Comparison of ENCODE assay signal across 9 cellular contexts in the genomic region with DNA sequence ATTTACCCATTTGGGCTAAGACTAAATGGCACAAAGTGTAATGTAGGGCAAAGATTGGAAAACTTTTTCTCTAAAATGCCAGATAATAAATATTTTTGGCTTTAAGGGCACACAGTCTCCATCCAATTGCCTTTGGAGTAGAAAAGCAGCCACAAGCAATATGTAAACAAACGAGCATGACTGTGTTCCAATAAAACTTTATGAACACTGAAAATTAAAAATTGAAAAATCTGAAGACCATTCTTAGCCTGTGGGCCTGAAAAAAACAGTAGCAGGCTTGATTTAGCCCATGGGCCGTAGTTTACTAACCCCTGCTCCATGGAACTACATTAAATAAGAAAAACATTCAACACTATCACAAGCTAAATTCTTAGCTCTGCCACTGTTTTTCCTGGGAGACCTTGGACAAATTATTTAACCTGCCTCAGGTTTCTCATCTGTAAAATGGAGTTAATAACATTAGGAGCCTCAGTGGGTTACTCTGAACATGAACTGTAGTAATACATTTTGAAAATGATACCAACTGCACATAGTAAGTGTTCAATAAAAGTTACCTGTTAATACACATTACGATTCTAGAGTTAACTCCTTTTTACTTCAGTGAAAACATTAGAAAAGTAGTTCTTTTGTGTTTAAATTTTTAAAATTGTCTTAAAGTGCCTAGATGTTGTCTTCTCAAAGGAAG. TPM values are rescaled to one million over a fixed set of nuclear protein-coding genes. Genes with fewer than 3 reads are reported as not detected.
DNase-seq lines count a peak whose midpoint lies in the region; ATAC-seq, FAIRE-seq and TF ChIP-seq lines count a peak whose summit lies in the region.
"Had no signal": no experiment of that assay in that cellular context is flagged by ENCODE, and none has a peak within 500 bp of the region (broad histone marks: within the 10 kb centered on the region; RNA-seq: fewer than 3 reads in every experiment).

No MANE protein-coding gene starts in this region.

- no peaks in the 10 kb centered on the region for H3K36me3 ChIP-seq in HepG2 (replicated peaks in 1 of 2; ENCODE audit: control insufficient read depth in 1 of 2, insufficient read depth in 2 of 2, low read length in 2 of 2)
- H3K36me3 ChIP-seq in tibial artery = no peaks in the 10 kb centered on the region

- no TSS peak for BruUV-seq in HepG2 (replicated peaks; lab: Mats Ljungman, UMichigan)

- H4K20me1 ChIP-seq in HepG2 (ENCODE audit: insufficient read depth, low read length) = no peaks in the 10 kb centered on the region

- H3K27ac ChIP-seq in HepG2 (ENCODE audit: extremely low read length, insufficient read depth, low read length) = no peak overlapping the region
- peak overlapping the region; percentile 74 to 88 for H3K27ac ChIP-seq in tibial artery

- peak overlapping the region; percentile 97 for H3K27ac Mint-ChIP-seq in activated T-cell treated with anti-CD3 and anti-CD28 coated beads, Interleukin-2, amount 50 U/mL, for 24 hours
- peak overlapping the region; percentile 96 for H3K27ac Mint-ChIP-seq in activated T-helper 2 cell treated with anti-CD3 and anti-CD28 coated beads, Interferon-gamma antibody, Interleukin-2, Interleukin-4, amounts not matched to agents 10 μg/mL and 5 μg/mL and 100 μg/mL, durations not matched to agents 14 hours and 24 hours and 36 hours

- no peak overlapping the region for H3K9ac ChIP-seq in HepG2 (ENCODE audit: insufficient read depth, low read depth, low read length)

- peak overlapping the region; percentile 93 for H3K4me2 ChIP-seq in HepG2 (ENCODE audit: low read depth, low read length)

- peaks cover 75% of the 10 kb centered on the region for H3K4me1 Mint-ChIP-seq in activated T-cell treated with anti-CD3 and anti-CD28 coated beads, Interleukin-2, amount 50 U/mL, for 24 hours (ENCODE audit: low read depth)
- peaks cover 58% of the 10 kb centered on the region for H3K4me1 Mint-ChIP-seq in activated T-helper 2 cell treated with anti-CD3 and anti-CD28 coated beads, Interferon-gamma antibody, Interleukin-2, Interleukin-4, amounts not matched to agents 10 μg/mL and 5 μg/mL and 100 μg/mL, durations not matched to agents 14 hours and 24 hours and 36 hours (ENCODE audit: low read depth)

- no peaks in the 10 kb centered on the region for H3K27me3 Mint-ChIP-seq in activated T-cell treated with anti-CD3 and anti-CD28 coated beads, Interleukin-2, amount 50 U/mL, for 24 hours
- no peaks in the 10 kb centered on the region for H3K27me3 Mint-ChIP-seq in activated T-helper 2 cell treated with anti-CD3 and anti-CD28 coated beads, Interferon-gamma antibody, Interleukin-2, Interleukin-4, amounts not matched to agents 10 μg/mL and 5 μg/mL and 100 μg/mL, durations not matched to agents 14 hours and 24 hours and 36 hours (ENCODE audit: low read depth)

- ATAC-seq in HepG2 = no peak

- H2AFZ ChIP-seq in HepG2 (ENCODE audit: low read length) = no peak overlapping the region

- TF ChIP-seq EP300 in HepG2 (IDR thresholded peaks at IDR 0.05; ENCODE audit: low read depth in 2 of 2, low read length in 2 of 2) (no peak), HepG2 (CRISPR knock-in tag; IDR thresholded peaks at IDR 0.05; ENCODE audit: borderline replicate concordance) (no peak)

- no peaks in the 10 kb centered on the region for H3K9me3 Mint-ChIP-seq in activated T-cell treated with anti-CD3 and anti-CD28 coated beads, Interleukin-2, amount 50 U/mL, for 24 hours
- no peaks in the 10 kb centered on the region for H3K9me3 Mint-ChIP-seq in activated T-helper 2 cell treated with anti-CD3 and anti-CD28 coated beads, Interferon-gamma antibody, Interleukin-2, Interleukin-4, amounts not matched to agents 10 μg/mL and 5 μg/mL and 100 μg/mL, durations not matched to agents 14 hours and 24 hours and 36 hours

- TF ChIP-seq RAD21 in HepG2 (CRISPR knock-in tag; IDR thresholded peaks at IDR 0.05) = no peak

- POLR2A ChIA-PET in HepG2 (lab: Yijun Ruan, JAX) = interaction anchor here (2.9 kb wide), 1 partner anchor 26 kb away, joined by 20 read pairs; the partner anchor contains the start of gene GCA

- in situ Hi-C loops in HepG2 (cut with HindIII; ENCODE audit: extremely low pct_ligation_motif_present, low pct_unique_long_range_greater_than_20kb) = loop anchor here (25.0 kb wide), 1 partner anchor 330 kb away; no protein-coding TSS in a partner anchor

- no peaks in the 10 kb centered on the region; a peak in 1 of 5 replicates for H3K27me3 ChIP-seq in HepG2 (ENCODE audit: control insufficient read depth in 1 of 2, insufficient read depth in 2 of 2, low read length in 2 of 2)
- no peaks in the 10 kb centered on the region for H3K27me3 ChIP-seq in tibial artery

- intact Hi-C loops in activated T-helper 2 cell treated with anti-CD3 and anti-CD28 coated beads, Interferon-gamma antibody, Interleukin-2, Interleukin-4, amounts not matched to agents 10 μg/mL and 5 μg/mL and 100 μg/mL, durations not matched to agents 14 hours and 24 hours and 36 hours (cut with micrococcal nuclease) = loop anchor here (5.0 to 10.0 kb wide), 5 partner anchors 260 to 1155 kb away; partner anchors contain the start of gene TANK
- intact Hi-C loops in HepG2 (cut with micrococcal nuclease; ENCODE audit: unreplicated experiment) = no loop called here
- intact Hi-C loops in tibial artery (cut with DNase I; ENCODE audit: low total_unique reads) = no loop called here

- peak overlapping the region; percentile 84 for H3K4me3 Mint-ChIP-seq in activated T-cell treated with anti-CD3 and anti-CD28 coated beads, Interleukin-2, amount 50 U/mL, for 24 hours
- peak overlapping the region; percentile 91 for H3K4me3 Mint-ChIP-seq in activated T-helper 2 cell treated with anti-CD3 and anti-CD28 coated beads, Interferon-gamma antibody, Interleukin-2, Interleukin-4, amounts not matched to agents 10 μg/mL and 5 μg/mL and 100 μg/mL, durations not matched to agents 14 hours and 24 hours and 36 hours (ENCODE audit: low read depth)

- H3K79me2 ChIP-seq in HepG2 (ENCODE audit: insufficient read depth, low read length) = no peaks in the 10 kb centered on the region

- no peak for TF ChIP-seq POLR2A in HepG2 (IDR thresholded peaks at IDR 0.05; ENCODE audit: insufficient read depth in 1 of 2, low read depth in 2 of 2, low read length in 2 of 2)

- DNase-seq in activated T-cell treated with anti-CD3 and anti-CD28 coated beads, Interleukin-2, amount 50 U/mL, for 24 hours = no peak
- no peak for DNase-seq in activated T-cell treated with anti-CD3 and anti-CD28 coated beads, Interleukin-2, amount 50 U/mL, for 1 hour
- no peak for DNase-seq in activated T-helper 2 cell treated with anti-CD3 and anti-CD28 coated beads, Interferon-gamma antibody, Interleukin-2, Interleukin-4, amounts not matched to agents 10 μg/mL and 5 μg/mL and 100 μg/mL, durations not matched to agents 14 hours and 24 hours and 36 hours (ENCODE audit: low spot score)
- DNase-seq in HepG2 (ENCODE audit: low spot score) (no peak), tibial artery (no peak), GM20000 (ENCODE audit: low spot score) (no peak)
- DNase-seq in stimulated activated CD4-positive, alpha-beta T cell treated with anti-CD3 and anti-CD28 coated beads, Interleukin-4, amount 100 ng/mL, for 4 hours = no peak
- no peak for DNase-seq in stimulated activated CD4-positive, alpha-beta T cell treated with anti-CD3 and anti-CD28 coated beads, Interleukin-2, amount 100 ng/mL, for 24 hours
- DNase-seq: HCEC 1CT had no signal

- H3K9me3 ChIP-seq in HepG2 (ENCODE audit: low read length) (no peaks in the 10 kb centered on the region), tibial artery (no peaks in the 10 kb centered on the region)

- FAIRE-seq in HepG2 (lab: Jason Lieb, UNC) = no peak

- peaks cover 23% of the 10 kb centered on the region for H3K36me3 Mint-ChIP-seq in activated T-cell treated with anti-CD3 and anti-CD28 coated beads, Interleukin-2, amount 50 U/mL, for 24 hours (ENCODE audit: low read depth)
- peaks cover 20% of the 10 kb centered on the region for H3K36me3 Mint-ChIP-seq in activated T-helper 2 cell treated with anti-CD3 and anti-CD28 coated beads, Interferon-gamma antibody, Interleukin-2, Interleukin-4, amounts not matched to agents 10 μg/mL and 5 μg/mL and 100 μg/mL, durations not matched to agents 14 hours and 24 hours and 36 hours (ENCODE audit: low read depth)

- H3K4me1 ChIP-seq in HepG2 (ENCODE audit: insufficient read depth, low read length) = peaks cover 34% of the 10 kb centered on the region
- peaks cover 0 to 31% (median 17%) of the 10 kb centered on the region in 4 donors for H3K4me1 ChIP-seq in tibial artery

- no peak for TF ChIP-seq CTCF in HepG2 (CRISPR knock-in tag; IDR thresholded peaks at IDR 0.05)
- TF ChIP-seq CTCF in tibial artery (IDR thresholded peaks at IDR 0.05) = no peak
- no peak for TF ChIP-seq CTCF in GM20000 (IDR thresholded peaks at IDR 0.05; ENCODE audit: extremely low read depth, missing control alignments)

- 71% methylated on average over 3 of the region's 3 CpGs for WGBS in HepG2 (ENCODE audit: low lambda C conversion rate)

- CTCF ChIA-PET in HepG2 (lab: Yijun Ruan, JAX; ENCODE audit: low intra/inter-chr PET ratio, low total read pairs) = no interaction called here

- peak overlapping the region; percentile 80 to 88 (median 83) for H3K4me3 ChIP-seq in HepG2 (replicated peaks in 1 of 3; ENCODE audit: insufficient read depth in 1 of 3, low read depth in 2 of 3, low read length in 3 of 3)
- peak overlapping the region; percentile 73 to 77 for H3K4me3 ChIP-seq in tibial artery

RNA-seq across cellular contexts. Expression of gene IFIH1, which starts 1.3 kb away (rescaled TPM):
- total RNA-seq in activated T-helper 2 cell treated with anti-CD3 and anti-CD28 coated beads, Interferon-gamma antibody, Interleukin-2, Interleukin-4, amounts not matched to agents 10 μg/mL and 5 μg/mL and 100 μg/mL, durations not matched to agents 14 hours and 24 hours and 36 hours = 14.5 and 16.1 TPM in 2 replicates
- total RNA-seq in HepG2 (2016; rRNA removed; fragmentation: Illumina TruSeq; extraction: Trizol) = 11.5 and 15.0 TPM in 2 replicates
- 1.0 and 2.0 TPM in 2 replicates for total RNA-seq in HepG2 (2016; cell fraction: cytosol; rRNA removed; fragmentation: Illumina TruSeq; extraction: Trizol; ENCODE audit: low read depth)
- total RNA-seq in HepG2 (2016; cell fraction: insoluble cytoplasmic fraction; rRNA removed; fragmentation: Illumina TruSeq; extraction: Trizol) = 11.9 and 16.4 TPM in 2 replicates
- 3.8 and 4.4 TPM in 2 replicates for total RNA-seq in HepG2 (2016; cell fraction: membrane; rRNA removed; fragmentation: Illumina TruSeq; extraction: Trizol)
- total RNA-seq in HepG2 (2016; cell fraction: nucleus; rRNA removed; fragmentation: Illumina TruSeq; extraction: Trizol) = 12.6 and 15.3 TPM in 2 replicates
- 1.5 and 1.7 TPM in 2 replicates for polyA plus RNA-seq in HepG2 (2011; rRNA removed)
- 1.1 and 1.4 TPM in 2 replicates for polyA plus RNA-seq in HepG2 (2011; cell fraction: cytosol; rRNA removed)
- 3.1 and 3.6 TPM in 2 replicates for polyA plus RNA-seq in HepG2 (2011; cell fraction: nucleus; rRNA removed)
- polyA plus RNA-seq in HepG2 (2012) = 5.7 and 7.1 TPM in 2 replicates
- 0.53 and 0.81 TPM in 2 replicates for polyA plus RNA-seq in HepG2 (2016; cell fraction: cytosol; fragmentation: Illumina TruSeq; extraction: Trizol; ENCODE audit: low read depth)
- polyA plus RNA-seq in HepG2 (2016; cell fraction: insoluble cytoplasmic fraction; fragmentation: Illumina TruSeq; extraction: Trizol; ENCODE audit: low read depth) = 16.1 and 16.9 TPM in 2 replicates
- 1.4 and 1.9 TPM in 2 replicates for polyA plus RNA-seq in HepG2 (2016; cell fraction: membrane; fragmentation: Illumina TruSeq; extraction: Trizol; ENCODE audit: low read depth)
- polyA plus RNA-seq in HepG2 (2016; cell fraction: nucleus; fragmentation: Illumina TruSeq; extraction: Trizol; ENCODE audit: insufficient read depth, low read depth) = 10.3 and 11.5 TPM in 2 replicates
- 0.63 and 1.1 TPM in 2 replicates for polyA minus RNA-seq in HepG2 (2011; rRNA and poly(A)+ RNA removed; ENCODE audit: low replicate concordance)
- 1.5 and 1.8 TPM in 2 replicates for polyA minus RNA-seq in HepG2 (2011; cell fraction: cytosol; rRNA and poly(A)+ RNA removed)
- polyA minus RNA-seq in HepG2 (2011; cell fraction: nucleus; rRNA and poly(A)+ RNA removed) = 8.1 and 12.3 TPM in 2 replicates

RNA-seq across cellular contexts. Expression of gene GCA, which starts 26.7 kb away (rescaled TPM):
- 11.2 and 11.7 TPM in 2 replicates for total RNA-seq in activated T-helper 2 cell treated with anti-CD3 and anti-CD28 coated beads, Interferon-gamma antibody, Interleukin-2, Interleukin-4, amounts not matched to agents 10 μg/mL and 5 μg/mL and 100 μg/mL, durations not matched to agents 14 hours and 24 hours and 36 hours
- total RNA-seq in HepG2 (2016; rRNA removed; fragmentation: Illumina TruSeq; extraction: Trizol) = 48.3 and 69.6 TPM in 2 replicates
- 4.8 and 5.6 TPM in 2 replicates for total RNA-seq in HepG2 (2016; cell fraction: cytosol; rRNA removed; fragmentation: Illumina TruSeq; extraction: Trizol; ENCODE audit: low read depth)
- 53.8 and 73.2 TPM in 2 replicates for total RNA-seq in HepG2 (2016; cell fraction: insoluble cytoplasmic fraction; rRNA removed; fragmentation: Illumina TruSeq; extraction: Trizol)
- 10.8 and 11.8 TPM in 2 replicates for total RNA-seq in HepG2 (2016; cell fraction: membrane; rRNA removed; fragmentation: Illumina TruSeq; extraction: Trizol)
- 25.2 TPM in 2 replicates for total RNA-seq in HepG2 (2016; cell fraction: nucleus; rRNA removed; fragmentation: Illumina TruSeq; extraction: Trizol)
- polyA plus RNA-seq in HepG2 (2011; rRNA removed) = 37.5 and 42.0 TPM in 2 replicates
- polyA plus RNA-seq in HepG2 (2011; cell fraction: cytosol; rRNA removed) = 29.6 and 30.2 TPM in 2 replicates
- 18.5 and 19.2 TPM in 2 replicates for polyA plus RNA-seq in HepG2 (2011; cell fraction: nucleus; rRNA removed)
- 31.4 and 38.3 TPM in 2 replicates for polyA plus RNA-seq in HepG2 (2012)
- 3.0 and 3.2 TPM in 2 replicates for polyA plus RNA-seq in HepG2 (2016; cell fraction: cytosol; fragmentation: Illumina TruSeq; extraction: Trizol; ENCODE audit: low read depth)
- polyA plus RNA-seq in HepG2 (2016; cell fraction: insoluble cytoplasmic fraction; fragmentation: Illumina TruSeq; extraction: Trizol; ENCODE audit: low read depth) = 63.5 and 69.1 TPM in 2 replicates
- polyA plus RNA-seq in HepG2 (2016; cell fraction: membrane; fragmentation: Illumina TruSeq; extraction: Trizol; ENCODE audit: low read depth) = 5.8 and 6.4 TPM in 2 replicates
- 35.6 and 39.1 TPM in 2 replicates for polyA plus RNA-seq in HepG2 (2016; cell fraction: nucleus; fragmentation: Illumina TruSeq; extraction: Trizol; ENCODE audit: insufficient read depth, low read depth)
- polyA minus RNA-seq in HepG2 (2011; rRNA and poly(A)+ RNA removed; ENCODE audit: low replicate concordance) = 1.4 and 24.4 TPM in 2 replicates
- polyA minus RNA-seq in HepG2 (2011; cell fraction: cytosol; rRNA and poly(A)+ RNA removed) = 34.6 TPM in 2 replicates
- 23.0 and 25.1 TPM in 2 replicates for polyA minus RNA-seq in HepG2 (2011; cell fraction: nucleus; rRNA and poly(A)+ RNA removed)
